Comparison of ENCODE assay signal across 19 cellular contexts in the genomic region with DNA sequence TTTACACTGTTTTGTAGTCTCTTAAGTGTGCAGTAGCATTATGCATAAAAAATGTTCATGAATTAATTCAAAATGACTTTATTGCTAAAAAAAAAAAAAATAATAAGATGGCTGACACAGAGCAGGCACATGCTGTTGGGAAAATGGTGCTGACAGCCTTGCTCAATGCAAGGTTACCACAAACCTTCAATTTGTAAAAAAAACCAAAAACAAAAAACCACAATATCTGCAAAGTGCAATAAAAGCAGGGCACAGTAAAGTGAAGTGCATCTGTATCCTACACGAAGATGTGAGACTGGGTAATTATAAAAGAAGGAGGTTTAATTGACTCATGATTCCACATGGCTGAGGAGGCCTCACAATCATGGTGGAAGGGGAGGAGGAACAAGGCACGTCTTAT.
DNase-seq lines count a peak whose midpoint lies in the region; ATAC-seq and TF ChIP-seq lines count a peak whose summit lies in the region.
"Had no signal": no experiment of that assay in that cellular context is flagged by ENCODE, and none has a peak within 500 bp of the region (broad histone marks: within the 10 kb centered on the region; RNA-seq: fewer than 3 reads in every experiment).

No MANE protein-coding gene starts in this region.

- no peak for ATAC-seq in CD4-positive, CD25-positive, alpha-beta regulatory T cell (ENCODE audit: low read depth in 2 of 2)
- ATAC-seq in effector memory CD8-positive, alpha-beta T cell (replicated peaks) = peak; percentile 67
- ATAC-seq: left lobe of liver had no signal

- peaks cover 0 to 23% (median 4%) of the 10 kb centered on the region in 7 donors for H3K9me3 Mint-ChIP-seq in CD4-positive, CD25-positive, alpha-beta regulatory T cell
- peaks cover 4 to 7% of the 10 kb centered on the region in 2 donors for H3K9me3 Mint-ChIP-seq in effector memory CD8-positive, alpha-beta T cell

- H3K9ac ChIP-seq in Loucy (ENCODE audit: low read depth, low read length, poor library complexity, severe bottlenecking) = peak overlapping the region; percentile 37
- H3K9ac ChIP-seq in trophoblast cell (ENCODE audit: low read length) = no peak overlapping the region

- no peaks in the 10 kb centered on the region for H3K79me2 ChIP-seq in Loucy (ENCODE audit: insufficient read depth, low read length)
- H3K79me2 ChIP-seq in trophoblast cell (ENCODE audit: control insufficient read depth, insufficient read depth, low read length, poor library complexity) = no peaks in the 10 kb centered on the region

- no peak overlapping the region for H3K14ac ChIP-seq in trophoblast cell (ENCODE audit: low read length)

- no peak overlapping the region for H4K8ac ChIP-seq in trophoblast cell (ENCODE audit: low read depth, low read length)

- peaks cover 3% of the 10 kb centered on the region in 2 experiments for H3K9me3 ChIP-seq in CD4-positive, CD25-positive, alpha-beta regulatory T cell (ENCODE audit: control insufficient read depth in 2 of 2, low read length in 2 of 2)
- H3K9me3 ChIP-seq in Loucy (ENCODE audit: insufficient read depth, low read depth, low read length) (peaks cover 9% of the 10 kb centered on the region; the same call in 1 of the 2 replicates), trophoblast cell (ENCODE audit: insufficient read depth, low read depth, low read length) (peaks cover 8% of the 10 kb centered on the region)
- H3K9me3 ChIP-seq: testis, uterus had no signal

- peak overlapping the region in 1 of 4 donors; percentile 47 for H3K4me3 Mint-ChIP-seq in CD4-positive, CD25-positive, alpha-beta regulatory T cell
- no peak overlapping the region for H3K4me3 Mint-ChIP-seq in effector memory CD8-positive, alpha-beta T cell
- H3K4me3 Mint-ChIP-seq: H9, memory B cell had no signal

- H2AFZ ChIP-seq in Loucy (ENCODE audit: low read length) (peak overlapping the region; percentile 82), trophoblast cell (ENCODE audit: insufficient read depth, low read length, poor library complexity) (no peak overlapping the region)

- H3K18ac ChIP-seq in trophoblast cell (ENCODE audit: low read length) = no peak overlapping the region

- no peak overlapping the region for H3K27ac ChIP-seq in CD4-positive, CD25-positive, alpha-beta regulatory T cell (ENCODE audit: insufficient read depth, low read length, poor library complexity, severe bottlenecking)
- no peak overlapping the region for H3K27ac ChIP-seq in trophoblast cell (ENCODE audit: low read depth, low read length)
- H3K27ac ChIP-seq: epithelial cell of prostate, testis, uterus had no signal

- H4K12ac ChIP-seq in trophoblast cell (ENCODE audit: low read depth, low read length) = no peak overlapping the region

- H3K36me3 ChIP-seq in CD4-positive, CD25-positive, alpha-beta regulatory T cell (ENCODE audit: control insufficient read depth, insufficient read depth, low read length) = no peaks in the 10 kb centered on the region
- H3K36me3 ChIP-seq in Loucy (ENCODE audit: insufficient read depth, low read length) (no peaks in the 10 kb centered on the region), trophoblast cell (ENCODE audit: control insufficient read depth in 1 of 2, insufficient read depth in 2 of 2, low read length in 2 of 2) (no peaks in the 10 kb centered on the region)
- H3K36me3 ChIP-seq: uterus had no signal

- no peak overlapping the region for H3K23ac ChIP-seq in trophoblast cell (ENCODE audit: low read length)

- H2BK5ac ChIP-seq in trophoblast cell (ENCODE audit: low read depth, low read length, poor library complexity) = no peak overlapping the region

- no peaks in the 10 kb centered on the region for H3K4me1 ChIP-seq in CD4-positive, CD25-positive, alpha-beta regulatory T cell (ENCODE audit: control insufficient read depth, insufficient read depth, low read length, poor library complexity, severe bottlenecking)
- H3K4me1 ChIP-seq in Loucy (ENCODE audit: insufficient read depth, low read length, poor library complexity, severe bottlenecking) (peaks cover 21% of the 10 kb centered on the region), trophoblast cell (ENCODE audit: control insufficient read depth in 1 of 2, insufficient read depth in 2 of 2, low read length in 2 of 2) (no peaks in the 10 kb centered on the region)
- H3K4me1 ChIP-seq: testis, uterus had no signal

- no peaks in the 10 kb centered on the region for H3K9me2 ChIP-seq in Loucy (replicated peaks; ENCODE audit: low read depth, low read length)

- DNase-seq in NCI-H1092 treated with DMSO at 0.1 percent for 48 hours (lab: John Stamatoyannopoulos, UW) (peak; percentile 38), NCI-H1092 (lab: John Stamatoyannopoulos, UW) (no peak), NCI-H748 (lab: John Stamatoyannopoulos, UW; ENCODE audit: unreplicated experiment) (no peak), trophoblast cell (no peak)
- peak in 1 of 3 donors; percentile 11 for DNase-seq in CD4-positive, CD25-positive, alpha-beta regulatory T cell
- no peak for DNase-seq in effector memory CD8-positive, alpha-beta T cell
- DNase-seq in stimulated activated CD4-positive, alpha-beta T cell treated with anti-CD3 and anti-CD28 coated beads, Interleukin-4, amount 100 ng/mL, for 1 hour = no peak
- DNase-seq: 8988T; activated T-cell treated with anti-CD3 and anti-CD28 coated beads, Interleukin-2, amount 50 U/mL, for 1 hour; effector CD4-positive, alpha-beta T cell; NCI-H1694 treated with DMSO at 0.1 percent for 48 hours; stimulated activated naive CD4-positive, alpha-beta T cell treated with Interleukin-2 at 50 U/mL for 16 hours; testis; uterus had no signal

- no peak overlapping the region for H2BK120ac ChIP-seq in trophoblast cell (ENCODE audit: insufficient read depth, low read length, poor library complexity)

- H3K36me3 Mint-ChIP-seq in CD4-positive, CD25-positive, alpha-beta regulatory T cell = peaks cover 5% of the 10 kb centered on the region
- H3K36me3 Mint-ChIP-seq in effector memory CD8-positive, alpha-beta T cell (ENCODE audit: insufficient read depth) = peaks cover 5% of the 10 kb centered on the region

- H3K4ac ChIP-seq in trophoblast cell (ENCODE audit: low read depth, low read length) = no peak overlapping the region

- H3K4me3 ChIP-seq in CD4-positive, CD25-positive, alpha-beta regulatory T cell (ENCODE audit: low read depth, low read length) = no peak overlapping the region
- H3K4me3 ChIP-seq in Loucy (ENCODE audit: low read length, poor library complexity, severe bottlenecking) = no peak overlapping the region
- no peak overlapping the region for H3K4me3 ChIP-seq in trophoblast cell (ENCODE audit: low read depth, low read length)
- H3K4me3 ChIP-seq: testis, uterus had no signal

- H3K4me2 ChIP-seq in Loucy (ENCODE audit: low read depth, low read length, poor library complexity, severe bottlenecking) = peak overlapping the region; percentile 25
- no peak overlapping the region for H3K4me2 ChIP-seq in trophoblast cell (ENCODE audit: low read length)

- H3K27me3 Mint-ChIP-seq in CD4-positive, CD25-positive, alpha-beta regulatory T cell = no peaks in the 10 kb centered on the region
- H3K27me3 Mint-ChIP-seq in effector memory CD8-positive, alpha-beta T cell = no peaks in the 10 kb centered on the region
- H3K27me3 Mint-ChIP-seq: memory B cell had no signal

- H3F3A ChIP-seq in Loucy (ENCODE audit: low read depth) = peaks cover 3% of the 10 kb centered on the region; the same call in 1 of the 2 replicates

- H3K4me1 Mint-ChIP-seq in CD4-positive, CD25-positive, alpha-beta regulatory T cell = peaks cover 6 to 20% (median 14%) of the 10 kb centered on the region in 4 donors
- H3K4me1 Mint-ChIP-seq in effector memory CD8-positive, alpha-beta T cell (ENCODE audit: low read depth in 2 of 2) = peaks cover 17 to 21% of the 10 kb centered on the region in 2 donors
- H3K4me1 Mint-ChIP-seq: memory B cell had no signal

- no peak overlapping the region for H2BK12ac ChIP-seq in trophoblast cell (ENCODE audit: low read length)

- H2AK5ac ChIP-seq in trophoblast cell (ENCODE audit: low read length) = no peak overlapping the region

- H4K91ac ChIP-seq in trophoblast cell (ENCODE audit: low read depth, low read length) = no peak overlapping the region

- H3K27ac Mint-ChIP-seq in CD4-positive, CD25-positive, alpha-beta regulatory T cell = peak overlapping the region in 2 of 3 donors; percentile 29 to 75
- H3K27ac Mint-ChIP-seq in effector memory CD8-positive, alpha-beta T cell = peak overlapping the region; percentile 41 to 76
- H3K27ac Mint-ChIP-seq: H9, memory B cell had no signal

- H3K79me1 ChIP-seq in trophoblast cell (ENCODE audit: low read length) = no peaks in the 10 kb centered on the region

- no peaks in the 10 kb centered on the region for H4K20me1 ChIP-seq in Loucy (ENCODE audit: insufficient read depth, low read length, poor library complexity, severe bottlenecking)

- no peak for TF ChIP-seq CTCF in Loucy (conservative IDR thresholded peaks at IDR 0.05; ENCODE audit: low read length)

- no CpG with 5 or more reads among the region's 2 CpGs for WGBS in trophoblast cell (ENCODE audit: extremely low coverage, insufficient coverage, insufficient read length)

- no peaks in the 10 kb centered on the region for H3K27me3 ChIP-seq in CD4-positive, CD25-positive, alpha-beta regulatory T cell (ENCODE audit: control insufficient read depth, insufficient read depth, low read length)
- no peaks in the 10 kb centered on the region for H3K27me3 ChIP-seq in Loucy (ENCODE audit: insufficient read depth, low read length, poor library complexity, severe bottlenecking)
- H3K27me3 ChIP-seq in trophoblast cell (ENCODE audit: insufficient read depth, low read length) = no peaks in the 10 kb centered on the region
- H3K27me3 ChIP-seq: testis, uterus had no signal
